Comparison of ENCODE assay signal across 28 cellular contexts in the genomic region with DNA sequence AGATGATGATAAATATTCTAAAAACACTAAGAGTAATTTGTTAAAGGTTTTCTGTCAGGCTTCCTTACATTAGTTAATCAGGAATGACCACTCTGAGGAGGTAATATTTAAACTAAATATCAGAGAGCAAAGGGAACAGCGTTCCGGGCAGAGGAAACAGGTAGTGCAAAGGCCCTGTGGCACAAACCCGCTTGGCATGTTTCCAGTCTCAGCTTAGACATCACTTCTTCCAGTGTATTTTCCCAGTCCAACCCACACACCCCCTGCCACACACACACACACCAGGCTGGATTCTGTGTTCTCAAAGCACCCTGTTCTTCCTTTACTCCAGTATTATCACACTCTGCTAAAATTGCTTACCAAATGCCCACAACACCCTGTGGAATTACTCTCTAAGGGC.
"Had no signal": no experiment of that assay in that cellular context is flagged by ENCODE, and none has a peak within 500 bp of the region (broad histone marks: within the 10 kb centered on the region; RNA-seq: fewer than 3 reads in every experiment).

No MANE protein-coding gene starts in this region.

- H3K27me3 ChIP-seq: colonic mucosa, dorsolateral prefrontal cortex, esophagus muscularis mucosa, esophagus squamous epithelium, foreskin keratinocyte, gastrocnemius medialis, gastroesophageal sphincter, heart left ventricle had no signal

- H3K4me3 Mint-ChIP-seq: dendritic cell treated with granulocyte-macrophage colony-stimulating factor and Interleukin-4, amounts not matched to agents 40 ng/mL and 50 ng/mL, for 4 days; effector memory CD8-positive, alpha-beta T cell; endodermal cell had no signal

- ATAC-seq: effector memory CD8-positive, alpha-beta T cell; esophagus mucosa; foreskin keratinocyte; gastrocnemius medialis; gastroesophageal sphincter; heart left ventricle had no signal

- H3K4me1 Mint-ChIP-seq: endodermal cell had no signal

- FAIRE-seq: colon, endometrium, endothelial cell of umbilical vein, frontal cortex had no signal

- H3K9me3 ChIP-seq: colonic mucosa, esophagus squamous epithelium, gastrocnemius medialis had no signal

- H3K4me1 ChIP-seq: colonic mucosa, esophagus muscularis mucosa, esophagus squamous epithelium, foreskin keratinocyte, gastrocnemius medialis, gastroesophageal sphincter, heart left ventricle had no signal

- H3K27ac ChIP-seq: colonic mucosa, coronary artery, dorsolateral prefrontal cortex, epithelial cell of prostate, esophagus muscularis mucosa, esophagus squamous epithelium, foreskin keratinocyte, gastrocnemius medialis, gastroesophageal sphincter, heart left ventricle had no signal

- H3K27me3 Mint-ChIP-seq: dendritic cell treated with granulocyte-macrophage colony-stimulating factor and Interleukin-4, amounts not matched to agents 40 ng/mL and 50 ng/mL, for 4 days had no signal

- H3K36me3 ChIP-seq: colonic mucosa, esophagus muscularis mucosa, esophagus squamous epithelium, gastrocnemius medialis, gastroesophageal sphincter, heart left ventricle had no signal

- H3K27ac Mint-ChIP-seq: dendritic cell treated with granulocyte-macrophage colony-stimulating factor and Interleukin-4, amounts not matched to agents 40 ng/mL and 50 ng/mL, for 4 days; effector memory CD8-positive, alpha-beta T cell; endodermal cell had no signal

- H3K9me3 Mint-ChIP-seq: dendritic cell treated with granulocyte-macrophage colony-stimulating factor and Interleukin-4, amounts not matched to agents 40 ng/mL and 50 ng/mL, for 4 days; effector memory CD8-positive, alpha-beta T cell; endodermal cell had no signal

- DNase-seq: colonic mucosa; cortex of kidney; dermis blood vessel endothelial cell; dorsolateral prefrontal cortex; effector CD4-positive, alpha-beta T cell; effector CD8-positive, alpha-beta T cell; effector memory CD4-positive, alpha-beta T cell; effector memory CD8-positive, alpha-beta T cell; endodermal cell; erythroblast; esophagus squamous epithelium; foreskin fibroblast; foreskin keratinocyte; foreskin melanocyte; gastrocnemius medialis; glutamatergic neuron; head of caudate nucleus; heart left ventricle had no signal

- H3K4me3 ChIP-seq: colonic mucosa, coronary artery, dorsolateral prefrontal cortex, esophagus muscularis mucosa, esophagus squamous epithelium, gastrocnemius medialis, gastroesophageal sphincter, heart left ventricle had no signal
